Comparison of ENCODE assay signal across 14 cellular contexts in genomic region chr14:53814371-53814770, GRCh38.
"Had no signal": no experiment of that assay in that cellular context is flagged by ENCODE, and none has a peak within 500 bp of the region (broad histone marks: within the 10 kb centered on the region; RNA-seq: fewer than 3 reads in every experiment).

No MANE protein-coding gene starts in this region.

- H3K27me3 Mint-ChIP-seq: stimulated activated memory B cell treated with anti-CD40 and anti-IgM and Interleukin-4, amounts not matched to agents 10 μg/mL and 1 μg/mL and 100 μg/mL, for 72 hours had no signal

- H3K4me3 ChIP-seq: gastroesophageal sphincter, heart right ventricle, lung, neural progenitor cell, pancreas had no signal

- H3K4me3 Mint-ChIP-seq: activated naive CD4-positive, alpha-beta T cell treated with anti-CD3 and anti-CD28 coated beads for 36 hours; neural progenitor cell; stimulated activated memory B cell treated with anti-CD40 and anti-IgM and Interleukin-4, amounts not matched to agents 10 μg/mL and 1 μg/mL and 100 μg/mL, for 72 hours had no signal

- H3K36me3 Mint-ChIP-seq: neural progenitor cell; stimulated activated memory B cell treated with anti-CD40 and anti-IgM and Interleukin-4, amounts not matched to agents 10 μg/mL and 1 μg/mL and 100 μg/mL, for 72 hours had no signal

- H3K27ac Mint-ChIP-seq: activated naive CD4-positive, alpha-beta T cell treated with anti-CD3 and anti-CD28 coated beads for 36 hours; activated T-helper 2 cell treated with anti-CD3 and anti-CD28 coated beads, Interferon-gamma antibody, Interleukin-2, Interleukin-4, amounts not matched to agents 10 μg/mL and 5 μg/mL and 100 μg/mL, durations not matched to agents 14 hours and 24 hours and 36 hours; neural progenitor cell; stimulated activated memory B cell treated with anti-CD40 and anti-IgM and Interleukin-4, amounts not matched to agents 10 μg/mL and 1 μg/mL and 100 μg/mL, for 72 hours had no signal

- H3K9me3 Mint-ChIP-seq: activated T-helper 2 cell treated with anti-CD3 and anti-CD28 coated beads, Interferon-gamma antibody, Interleukin-2, Interleukin-4, amounts not matched to agents 10 μg/mL and 5 μg/mL and 100 μg/mL, durations not matched to agents 14 hours and 24 hours and 36 hours had no signal

- H3K4me1 ChIP-seq: gastroesophageal sphincter, neural progenitor cell, pancreas had no signal

- DNase-seq: activated CD4-positive, alpha-beta T cell treated with anti-CD3 and anti-CD28 coated beads, Interleukin-2, amount 50 U/mL, for 4 hours; activated CD4-positive, CD25-positive, alpha-beta regulatory T cell treated with anti-CD3 and anti-CD28 coated beads, Interleukin-2, amount 50 U/mL, for 72 hours; activated naive CD4-positive, alpha-beta T cell treated with anti-CD3 and anti-CD28 coated beads for 36 hours; heart right ventricle; midbrain; pancreas; stimulated activated CD4-positive, alpha-beta T cell treated with anti-CD3 and anti-CD28 coated beads, Interleukin-2, amount 100 ng/mL, for 48 hours had no signal

- H3K9me3 ChIP-seq: gastroesophageal sphincter, pancreas had no signal

- H3K27me3 ChIP-seq: gastroesophageal sphincter, heart right ventricle, neural progenitor cell, pancreas had no signal

- H3K36me3 ChIP-seq: gastroesophageal sphincter, heart right ventricle, neural progenitor cell, pancreas had no signal

- FAIRE-seq: astrocyte, pancreas had no signal

- ATAC-seq: esophagus mucosa; gastroesophageal sphincter; pancreas; stimulated activated memory B cell treated with anti-CD40 and anti-IgM and Interleukin-4, amounts not matched to agents 10 μg/mL and 1 μg/mL and 100 μg/mL, for 72 hours had no signal

- H3K4me1 Mint-ChIP-seq: neural progenitor cell; stimulated activated memory B cell treated with anti-CD40 and anti-IgM and Interleukin-4, amounts not matched to agents 10 μg/mL and 1 μg/mL and 100 μg/mL, for 72 hours had no signal
